In the genomic region with DNA sequence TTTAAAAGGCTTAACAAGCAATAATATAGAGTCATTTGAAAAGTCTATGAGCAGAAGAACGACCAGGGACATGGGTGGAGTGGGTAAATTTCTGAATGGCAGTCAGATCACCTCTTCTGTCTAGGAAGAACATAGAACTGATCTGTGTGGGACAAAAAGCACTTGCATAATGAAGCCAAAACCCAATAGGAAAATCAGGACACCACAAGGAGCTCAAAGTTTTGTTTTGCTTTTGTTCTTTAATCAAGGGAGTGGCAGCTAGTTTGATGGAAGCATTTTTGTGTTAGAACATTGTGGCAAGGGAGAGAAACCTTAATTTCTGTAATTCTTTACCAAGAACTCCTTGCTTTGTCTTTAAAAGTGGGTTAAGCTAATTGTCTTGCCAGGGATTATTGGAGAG, we compare ENCODE assay signal across 16 cellular contexts.
DNase-seq lines count a peak whose midpoint lies in the region; ATAC-seq and TF ChIP-seq lines count a peak whose summit lies in the region.
"Had no signal": no experiment of that assay in that cellular context is flagged by ENCODE, and none has a peak within 500 bp of the region (broad histone marks: within the 10 kb centered on the region; RNA-seq: fewer than 3 reads in every experiment).

No MANE protein-coding gene starts in this region.

- peaks cover 0 to 25% (median 6%) of the 10 kb centered on the region in 3 donors for H3K4me1 ChIP-seq in esophagus squamous epithelium
- H3K4me1 ChIP-seq in subcutaneous abdominal adipose tissue (ENCODE audit: control insufficient read depth in 5 of 5, insufficient read depth in 5 of 5, low read length in 5 of 5), result peaks cover 0 to 21% (median 17%) of the 10 kb centered on the region in 5 donors

- H3K9me3 ChIP-seq in esophagus squamous epithelium (no peaks in the 10 kb centered on the region), subcutaneous abdominal adipose tissue (ENCODE audit: control insufficient read depth in 5 of 5, low read length in 5 of 5) (no peaks in the 10 kb centered on the region), WERI-Rb-1 (ENCODE audit: severe bottlenecking) (no peaks in the 10 kb centered on the region)
- H3K9me3 ChIP-seq: gastrocnemius medialis, Peyer's patch had no signal

- no peak for DNase-seq in HFFc6
- DNase-seq in esophagus squamous epithelium (lab: John Stamatoyannopoulos, UW), result no peak
- DNase-seq in T1000 (lab: John Stamatoyannopoulos, UW), result no peak
- DNase-seq in activated effector memory CD4-positive, alpha-beta T cell treated with anti-CD3 and anti-CD28 coated beads, Interleukin-2, amount 50 U/mL, for 16 hours, result no peak
- no peak for DNase-seq in WERI-Rb-1
- DNase-seq: activated CD4-positive, alpha-beta T cell treated with anti-CD3 and anti-CD28 coated beads for 48 hours; activated naive CD4-positive, alpha-beta T cell treated with anti-CD3 and anti-CD28 coated beads for 36 hours; NCI-H1694 treated with DMSO at 0.1 percent for 48 hours; NCI-H226; Peyer's patch; stimulated activated naive CD4-positive, alpha-beta T cell treated with Interleukin-2 at 50 U/mL for 16 hours had no signal

- 75% methylated on average over 1 of the region's 1 CpG for WGBS in esophagus squamous epithelium, 2 donors

- peak overlapping the region; percentile 84 for H3K4me3 Mint-ChIP-seq in HFFc6
- no peak overlapping the region for H3K4me3 Mint-ChIP-seq in nephron
- H3K4me3 Mint-ChIP-seq: activated naive CD4-positive, alpha-beta T cell treated with anti-CD3 and anti-CD28 coated beads for 36 hours; natural killer cell treated with Interleukin-12 subunit alpha and Interleukin-12 subunit beta and Interleukin-15 and Interleukin-18, amount 100 ng/mL, for 72 hours had no signal

- intact Hi-C loops in esophagus squamous epithelium (cut with DNase I), result no loop called here

- H3K4me1 Mint-ChIP-seq in HFFc6 (ENCODE audit: low read depth) (peaks cover 77% of the 10 kb centered on the region), nephron (peaks cover 48% of the 10 kb centered on the region)

- TF ChIP-seq POLR2A in esophagus squamous epithelium (IDR thresholded peaks at IDR 0.05), result no peak

- no peaks in the 10 kb centered on the region for H3K27me3 Mint-ChIP-seq in HFFc6 (ENCODE audit: insufficient read depth)
- H3K27me3 Mint-ChIP-seq in nephron (ENCODE audit: low read depth), result no peaks in the 10 kb centered on the region

- no peaks in the 10 kb centered on the region for H3K9me3 Mint-ChIP-seq in HFFc6
- H3K9me3 Mint-ChIP-seq in nephron, result peaks cover 4% of the 10 kb centered on the region
- H3K9me3 Mint-ChIP-seq: activated naive CD4-positive, alpha-beta T cell treated with anti-CD3 and anti-CD28 coated beads for 36 hours; natural killer cell treated with Interleukin-12 subunit alpha and Interleukin-12 subunit beta and Interleukin-15 and Interleukin-18, amount 100 ng/mL, for 72 hours had no signal

- H3K4me3 ChIP-seq in esophagus squamous epithelium (no peak overlapping the region), subcutaneous abdominal adipose tissue (ENCODE audit: low read depth in 1 of 5, low read length in 5 of 5) (no peak overlapping the region), WERI-Rb-1 (ENCODE audit: low read depth, low read length) (no peak overlapping the region)
- H3K4me3 ChIP-seq: gastrocnemius medialis, Peyer's patch had no signal

- H3K36me3 Mint-ChIP-seq in HFFc6 (ENCODE audit: low read depth) (peaks cover 7% of the 10 kb centered on the region), nephron (ENCODE audit: low read depth) (no peaks in the 10 kb centered on the region)
- H3K36me3 Mint-ChIP-seq: natural killer cell treated with Interleukin-12 subunit alpha and Interleukin-12 subunit beta and Interleukin-15 and Interleukin-18, amount 100 ng/mL, for 72 hours had no signal

- no peak overlapping the region for H3K9ac ChIP-seq in subcutaneous abdominal adipose tissue (ENCODE audit: low read length in 5 of 5)

- peak overlapping the region; percentile 92 for H3K27ac Mint-ChIP-seq in HFFc6
- H3K27ac Mint-ChIP-seq in nephron, result peak overlapping the region; percentile 91 to 95 (median 94)
- H3K27ac Mint-ChIP-seq: activated naive CD4-positive, alpha-beta T cell treated with anti-CD3 and anti-CD28 coated beads for 36 hours; natural killer cell treated with Interleukin-12 subunit alpha and Interleukin-12 subunit beta and Interleukin-15 and Interleukin-18, amount 100 ng/mL, for 72 hours had no signal

- H3K36me3 ChIP-seq in esophagus squamous epithelium, result no peaks in the 10 kb centered on the region
- no peaks in the 10 kb centered on the region for H3K36me3 ChIP-seq in subcutaneous abdominal adipose tissue (ENCODE audit: control insufficient read depth in 5 of 5, insufficient read depth in 5 of 5, low read length in 5 of 5)
- no peaks in the 10 kb centered on the region for H3K36me3 ChIP-seq in WERI-Rb-1
- H3K36me3 ChIP-seq: gastrocnemius medialis, Peyer's patch had no signal

- no peak for ATAC-seq in GM18861 (IDR thresholded peaks at IDR 0.05; ENCODE audit: unreplicated experiment)
- ATAC-seq: natural killer cell treated with Interleukin-12 subunit alpha and Interleukin-12 subunit beta and Interleukin-15 and Interleukin-18, amount 100 ng/mL, for 72 hours had no signal

- H3K27ac ChIP-seq in esophagus squamous epithelium, result peak overlapping the region in 3 of 4 donors; percentile 34 to 78 (median 57)
- peak overlapping the region; percentile 38 for H3K27ac ChIP-seq in subcutaneous abdominal adipose tissue (ENCODE audit: low read depth, low read length)
- no peak overlapping the region for H3K27ac ChIP-seq in WERI-Rb-1

- TF ChIP-seq CTCF in HFFc6 (IDR thresholded peaks at IDR 0.05), result no peak
- no peak for TF ChIP-seq CTCF in esophagus squamous epithelium (IDR thresholded peaks at IDR 0.05)
- no peak for TF ChIP-seq CTCF in nephron (IDR thresholded peaks at IDR 0.05; ENCODE audit: unreplicated experiment in 3 of 3)
- TF ChIP-seq CTCF in WERI-Rb-1 (IDR thresholded peaks at IDR 0.05; ENCODE audit: low read depth, low read length), result no peak

- H3K27me3 ChIP-seq in esophagus squamous epithelium (no peaks in the 10 kb centered on the region), subcutaneous abdominal adipose tissue (ENCODE audit: control insufficient read depth in 5 of 5, insufficient read depth in 4 of 5, low read length in 5 of 5) (no peaks in the 10 kb centered on the region), WERI-Rb-1 (ENCODE audit: insufficient read depth, low read depth, severe bottlenecking) (peaks cover 23% of the 10 kb centered on the region)
- H3K27me3 ChIP-seq: gastrocnemius medialis, Peyer's patch had no signal
